22 cellular contexts compared by ENCODE assay signal in the genomic region with DNA sequence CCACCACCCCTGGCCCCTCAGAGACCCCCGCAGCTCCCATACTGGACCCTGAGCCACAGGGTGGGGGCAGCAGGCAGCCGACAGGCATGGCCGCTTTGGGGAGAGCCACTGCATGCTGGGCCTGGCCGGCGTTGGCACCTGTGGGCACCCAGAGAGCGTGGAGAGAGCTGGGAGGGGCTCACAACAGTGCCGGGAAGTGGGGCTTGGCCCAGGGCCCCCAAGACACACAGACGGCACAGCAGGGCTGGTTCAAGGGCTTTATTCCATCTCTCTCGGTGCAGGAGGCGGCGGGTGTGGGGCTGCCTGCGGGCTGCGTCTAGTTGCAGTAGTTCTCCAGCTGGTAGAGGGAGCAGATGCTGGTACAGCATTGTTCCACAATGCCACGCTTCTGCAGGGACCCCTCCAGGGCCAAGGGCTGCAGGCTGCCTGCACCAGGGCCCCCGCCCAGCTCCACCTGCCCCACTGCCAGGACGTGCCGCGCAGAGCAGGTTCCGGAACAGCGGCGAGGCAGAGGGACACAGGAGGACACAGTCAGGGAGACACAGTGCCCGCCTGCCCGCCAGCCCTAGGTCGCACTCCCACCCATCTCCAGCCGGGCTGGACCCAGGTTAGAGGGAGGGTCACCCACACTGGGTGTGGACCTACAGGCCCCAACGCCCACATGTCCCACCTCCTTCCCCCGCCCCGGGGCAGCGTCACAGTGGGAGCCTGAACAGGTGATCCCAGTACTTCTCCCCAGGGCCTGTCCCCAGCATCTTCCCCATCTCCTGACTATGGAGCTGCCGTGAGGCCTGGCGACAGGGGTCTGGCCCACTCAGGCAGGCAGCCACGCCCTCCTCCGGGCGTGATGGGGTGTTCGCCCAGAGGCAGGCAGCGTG. TPM values are rescaled to one million over a fixed set of nuclear protein-coding genes. Genes with fewer than 3 reads are reported as not detected.
"Had no signal": no experiment of that assay in that cellular context is flagged by ENCODE, and none has a peak within 500 bp of the region (broad histone marks: within the 10 kb centered on the region; RNA-seq: fewer than 3 reads in every experiment).

No MANE protein-coding gene starts in this region.

- H3K36me3 ChIP-seq: SJSA1 had no signal

- H3K9me3 ChIP-seq: SJSA1 had no signal

- H3K27ac ChIP-seq: SJSA1, SK-N-MC had no signal

- H3K4me3 ChIP-seq: K562, SJSA1, SK-N-MC had no signal

- DNase-seq: MV-4-11, NCI-H1048, NCI-H1105, NCI-H1436 treated with DMSO at 0.1 percent for 48 hours, NCI-H1694, NCI-H187 treated with DMSO at 0.1 percent for 48 hours, NCI-H2029 treated with DMSO at 0.1 percent for 48 hours, NCI-H2171 treated with DMSO at 0.1 percent for 48 hours, NCI-H345, NCI-H524, NCI-H774, Right ventricle myocardium superior, SIG-M5 had no signal

- H3K4me1 ChIP-seq: SJSA1 had no signal

- FAIRE-seq: K562, RCC 7860 had no signal

RNA-seq across cellular contexts. Expression of gene INS, which starts 1.2 kb away (rescaled TPM):
- total RNA-seq: HT1080, K562, LHCN-M2, MCF 10A, NCI-H460, Right ventricle myocardium superior, SJSA1 had no signal
- polyA plus RNA-seq: IgD-negative memory B cell, K562 had no signal

RNA-seq across cellular contexts. Expression of gene TH, which starts 11.8 kb away (rescaled TPM):
- total RNA-seq: HT1080, K562, LHCN-M2, NCI-H460, Right ventricle myocardium superior, SJSA1 had no signal
- polyA plus RNA-seq: IgD-negative memory B cell, K562 had no signal

RNA-seq across cellular contexts. Expression of gene IGF2, which starts 20.6 kb away (rescaled TPM):
- polyA plus RNA-seq: IgD-negative memory B cell, K562 had no signal
